ENCODE assay signal across 2 cellular contexts in genomic region chr17:2025622-2026309, GRCh38.
A peak's percentile ranks its signal among the peaks of the same experiment; 100 is the strongest.
TF ChIP-seq lines count a peak whose summit lies in the region.

No MANE protein-coding gene starts in this region.

TF ChIP-seq in HCT116, 20 proteins besides CTCF, POLR2A, EP300 and RAD21:
- TF ChIP-seq SP1 (IDR thresholded peaks at IDR 0.05; ENCODE audit: low read depth) (no peak), ZBTB33 (IDR thresholded peaks at IDR 0.05; ENCODE audit: extremely low read depth, insufficient replicate concordance, low read length) (no peak), ZNF274 (IDR thresholded peaks at IDR 0.05; ENCODE audit: low read depth, low read length) (no peak), TCF7L2 (IDR thresholded peaks at IDR 0.05; ENCODE audit: borderline replicate concordance, extremely low read depth, insufficient read depth, insufficient read length) (peak; percentile 77)

TF ChIP-seq in HepG2, 621 proteins besides CTCF, POLR2A, EP300 and RAD21 (continues in another document):
- TF ChIP-seq ZNF784 (CRISPR knock-in tag; IDR thresholded peaks at IDR 0.05; ENCODE audit: borderline replicate concordance): 0 out of 2 replicates have a peak, but pooled peaks have one; percentile 13
- TF ChIP-seq SAP130 (CRISPR knock-in tag; IDR thresholded peaks at IDR 0.05; ENCODE audit: low read depth): peak; percentile 43
- 0 out of 2 replicates have a peak, but pooled peaks have one; percentile 39 for TF ChIP-seq ZNF792 (CRISPR knock-in tag; IDR thresholded peaks at IDR 0.05)
- TF ChIP-seq GATAD2A (CRISPR knock-in tag; IDR thresholded peaks at IDR 0.05): peak; percentile 14; the same call in 1 of the 2 replicates
- peak; percentile 38; the same call in 1 of the 2 replicates for TF ChIP-seq HDAC2 (CRISPR knock-in tag; IDR thresholded peaks at IDR 0.05)
- peak; percentile 81; the same call in 1 of the 2 replicates for TF ChIP-seq KDM2A (CRISPR knock-in tag; IDR thresholded peaks at IDR 0.05; ENCODE audit: borderline replicate concordance, low read depth)
- no peak for TF ChIP-seq TRAFD1 (CRISPR knock-in tag; IDR thresholded peaks at IDR 0.05; ENCODE audit: borderline replicate concordance)
- TF ChIP-seq ZNF768 (CRISPR knock-in tag; IDR thresholded peaks at IDR 0.05): no peak
- no peak for TF ChIP-seq FOXM1 (CRISPR knock-in tag; IDR thresholded peaks at IDR 0.05)
- peak; percentile 23; the same call in 1 of the 2 replicates for TF ChIP-seq SOX5 (CRISPR knock-in tag; IDR thresholded peaks at IDR 0.05; ENCODE audit: borderline replicate concordance)
- TF ChIP-seq ZNF12 (CRISPR knock-in tag; IDR thresholded peaks at IDR 0.05): 0 out of 2 replicates have a peak, but pooled peaks have one; percentile 38
- TF ChIP-seq PATZ1 (CRISPR knock-in tag; IDR thresholded peaks at IDR 0.05): 0 out of 2 replicates have a peak, but pooled peaks have one; percentile 15
- peak; percentile 28; the same call in 1 of the 2 replicates for TF ChIP-seq GABPB1 (CRISPR knock-in tag; IDR thresholded peaks at IDR 0.05)
- TF ChIP-seq ZNF501 (CRISPR knock-in tag; IDR thresholded peaks at IDR 0.05): no peak
- 0 out of 2 replicates have a peak, but pooled peaks have one; percentile 12 for TF ChIP-seq FOXK1 (CRISPR knock-in tag; IDR thresholded peaks at IDR 0.05; ENCODE audit: borderline replicate concordance, low read depth)
- TF ChIP-seq JARID2 (CRISPR knock-in tag; IDR thresholded peaks at IDR 0.05; ENCODE audit: insufficient replicate concordance): peak; percentile 44
- peak; percentile 41; the same call in 1 of the 2 replicates for TF ChIP-seq ZNF687 (CRISPR knock-in tag; IDR thresholded peaks at IDR 0.05)
- no peak for TF ChIP-seq ZSCAN29 (CRISPR knock-in tag; conservative IDR thresholded peaks at IDR 0.05)
- TF ChIP-seq EZH2 (conservative IDR thresholded peaks at IDR 0.05; ENCODE audit: low read depth, low read length): peak; percentile 39; the same call in 1 of the 2 replicates
- 0 out of 2 replicates have a peak, but pooled peaks have one; percentile 59 for TF ChIP-seq TOPORS (CRISPR knock-in tag; IDR thresholded peaks at IDR 0.05)
- TF ChIP-seq XRCC5 (optimal IDR thresholded peaks at IDR 0.05; ENCODE audit: low read length): peak; percentile 81
- TF ChIP-seq ZGPAT (CRISPR knock-in tag; IDR thresholded peaks at IDR 0.05): peak; percentile 28; the same call in 1 of the 2 replicates
- peak; percentile 53; the same call in 1 of the 2 replicates for TF ChIP-seq ZKSCAN8 (CRISPR knock-in tag; IDR thresholded peaks at IDR 0.05; ENCODE audit: borderline replicate concordance)
- 0 out of 2 replicates have a peak, but pooled peaks have one; percentile 27 for TF ChIP-seq IRF2 (CRISPR knock-in tag; IDR thresholded peaks at IDR 0.05)
- TF ChIP-seq JDP2 (CRISPR knock-in tag; IDR thresholded peaks at IDR 0.05; ENCODE audit: borderline replicate concordance): no peak
- no peak for TF ChIP-seq ZBTB44 (CRISPR knock-in tag; IDR thresholded peaks at IDR 0.05)
- TF ChIP-seq SALL2 (CRISPR knock-in tag; IDR thresholded peaks at IDR 0.05): peak; percentile 43; the same call in 1 of the 2 replicates
- TF ChIP-seq ZBED4 (CRISPR knock-in tag; IDR thresholded peaks at IDR 0.05; ENCODE audit: borderline replicate concordance): peak; percentile 67; the same call in 1 of the 2 replicates
- TF ChIP-seq PITX1 (CRISPR knock-in tag; IDR thresholded peaks at IDR 0.05): peak; percentile 48; the same call in 1 of the 2 replicates
- 0 out of 2 replicates have a peak, but pooled peaks have one; percentile 32 for TF ChIP-seq TFDP2 (CRISPR knock-in tag; IDR thresholded peaks at IDR 0.05)
- TF ChIP-seq HOXA3 (CRISPR knock-in tag; IDR thresholded peaks at IDR 0.05): 0 out of 2 replicates have a peak, but pooled peaks have one; percentile 4
- TF ChIP-seq ATF7 (IDR thresholded peaks at IDR 0.05): no peak
- no peak for TF ChIP-seq ATF7 (CRISPR knock-in tag; IDR thresholded peaks at IDR 0.05)
- 0 out of 2 replicates have a peak, but pooled peaks have one; percentile 19 for TF ChIP-seq ZFX (CRISPR knock-in tag; IDR thresholded peaks at IDR 0.05; ENCODE audit: low read depth)
